Comparison of ENCODE assay signal across 8 cellular contexts in the genomic region with DNA sequence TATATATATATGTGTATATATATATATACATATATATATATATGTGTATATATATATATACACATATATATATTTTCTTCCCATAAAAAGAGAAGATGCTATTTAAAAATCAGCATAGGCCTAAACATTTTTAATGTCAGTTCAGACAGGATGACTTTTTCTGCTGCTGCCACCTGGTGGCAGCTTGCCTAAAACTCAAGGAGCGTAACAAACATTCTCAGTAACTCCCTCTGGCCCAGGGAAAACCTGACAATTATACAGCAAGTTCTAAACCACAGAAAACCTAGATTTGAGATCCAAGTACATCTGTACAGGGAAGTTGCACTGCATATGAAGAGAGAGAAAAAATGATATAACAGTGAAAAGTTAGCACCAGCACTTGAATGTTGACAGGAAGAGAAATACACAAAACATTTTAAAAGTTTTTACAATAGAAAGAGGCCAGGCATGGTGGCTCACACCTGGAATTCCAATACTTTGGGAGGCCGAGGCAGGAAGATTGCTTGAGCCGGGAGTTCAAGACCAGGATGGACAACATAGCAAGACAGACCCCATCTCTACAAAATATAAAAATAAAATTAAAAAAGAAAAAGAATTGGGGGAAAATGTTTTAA. TPM values are rescaled to one million over a fixed set of nuclear protein-coding genes. Genes with fewer than 3 reads are reported as not detected.
DNase-seq lines count a peak whose midpoint lies in the region; ATAC-seq, FAIRE-seq and TF ChIP-seq lines count a peak whose summit lies in the region.

No MANE protein-coding gene starts in this region.

- H2AFZ ChIP-seq in HCT116 (ENCODE audit: low read depth, low read length, poor library complexity, severe bottlenecking): no peak overlapping the region

- peak; percentile 63 to 71 (median 66) for TF ChIP-seq CTCF in HCT116 (IDR thresholded peaks at IDR 0.05 in 2 of 3, conservative IDR thresholded peaks at IDR 0.05 in 1 of 3; ENCODE audit: borderline replicate concordance in 1 of 3, insufficient read depth in 1 of 3, low read depth in 2 of 3, low read length in 2 of 3)
- TF ChIP-seq CTCF in epithelial cell of proximal tubule (conservative IDR thresholded peaks at IDR 0.05; ENCODE audit: low read depth, low read length): peak; percentile 74

- peak; percentile 79 for ATAC-seq in HCT116
- no peak for ATAC-seq in naive thymus-derived CD8-positive, alpha-beta T cell
- ATAC-seq in GM21529 (IDR thresholded peaks at IDR 0.05; ENCODE audit: unreplicated experiment): no peak

- H3K79me2 ChIP-seq in HCT116 (ENCODE audit: insufficient read depth, low read length): no peaks in the 10 kb centered on the region

- peaks cover 64% of the 10 kb centered on the region for H3K27me3 ChIP-seq in HCT116 (ENCODE audit: insufficient read depth, low read length)

- H3K4me1 Mint-ChIP-seq in activated CD4-positive, alpha-beta T cell treated with anti-CD3 and anti-CD28 coated beads, Interleukin-2, amount 10 ng/mL, durations not matched to agents 7 days and 5 days: no peaks in the 10 kb centered on the region
- H3K4me1 Mint-ChIP-seq in naive thymus-derived CD8-positive, alpha-beta T cell: no peaks in the 10 kb centered on the region

- no peaks in the 10 kb centered on the region for H3K4me1 ChIP-seq in HCT116 (ENCODE audit: control insufficient read depth in 1 of 2, insufficient read depth in 2 of 2, low read length in 2 of 2)

- BruUV-seq in HCT116 (replicated peaks; lab: Mats Ljungman, UMichigan): no TSS peak

- H3K27me3 Mint-ChIP-seq in activated CD4-positive, alpha-beta T cell treated with anti-CD3 and anti-CD28 coated beads, Interleukin-2, amount 10 ng/mL, durations not matched to agents 7 days and 5 days: peaks cover 18% of the 10 kb centered on the region
- H3K27me3 Mint-ChIP-seq in naive thymus-derived CD8-positive, alpha-beta T cell: peaks cover 12 to 34% (median 16%) of the 10 kb centered on the region in 5 donors

- no peaks in the 10 kb centered on the region for H3K9me3 ChIP-seq in HCT116 (ENCODE audit: control insufficient read depth in 1 of 2, insufficient read depth in 1 of 2, low read depth in 1 of 2, low read length in 2 of 2)

- intact Hi-C loops in HCT116 (cut with micrococcal nuclease): loop anchor here (1.0 to 5.0 kb wide), 2 partner anchors 171 to 514 kb away; no protein-coding TSS in a partner anchor

- H4K20me1 ChIP-seq in HCT116 (ENCODE audit: insufficient read depth): no peaks in the 10 kb centered on the region

- no peaks in the 10 kb centered on the region for H3K36me3 Mint-ChIP-seq in activated CD4-positive, alpha-beta T cell treated with anti-CD3 and anti-CD28 coated beads, Interleukin-2, amount 10 ng/mL, durations not matched to agents 7 days and 5 days (ENCODE audit: low read depth)
- H3K36me3 Mint-ChIP-seq in naive thymus-derived CD8-positive, alpha-beta T cell: no peaks in the 10 kb centered on the region

- no peak overlapping the region for H3K27ac Mint-ChIP-seq in activated CD4-positive, alpha-beta T cell treated with anti-CD3 and anti-CD28 coated beads, Interleukin-2, amount 10 ng/mL, durations not matched to agents 7 days and 5 days
- H3K27ac Mint-ChIP-seq in naive thymus-derived CD8-positive, alpha-beta T cell: peak overlapping the region in 1 of 10 donors; percentile 16

- no peak overlapping the region for H3K4me3 ChIP-seq in HCT116 (replicated peaks in 1 of 2; ENCODE audit: low read depth in 1 of 2, low read length in 2 of 2)
- no peak overlapping the region for H3K4me3 ChIP-seq in epithelial cell of proximal tubule (ENCODE audit: low read depth, low read length)

- H3K9me3 Mint-ChIP-seq in activated CD4-positive, alpha-beta T cell treated with anti-CD3 and anti-CD28 coated beads, Interleukin-2, amount 10 ng/mL, durations not matched to agents 7 days and 5 days: no peaks in the 10 kb centered on the region
- H3K9me3 Mint-ChIP-seq in naive thymus-derived CD8-positive, alpha-beta T cell: no peaks in the 10 kb centered on the region

- H3K36me3 ChIP-seq in HCT116 (ENCODE audit: control insufficient read depth in 1 of 2, insufficient read depth in 2 of 2, low read length in 2 of 2): no peaks in the 10 kb centered on the region

- no peak overlapping the region for H3K9ac ChIP-seq in HCT116 (ENCODE audit: low read length)

- RAD21 ChIA-PET in HCT116 (lab: Charles Lee; ENCODE audit: low non-redundant PET in 1 of 2, low total read pairs in 2 of 2, uncharacterized antibody in 2 of 2, unreplicated experiment in 2 of 2): no interaction called here

- H3K9me2 ChIP-seq in HCT116 (ENCODE audit: insufficient read depth): no peaks in the 10 kb centered on the region

- TF ChIP-seq POLR2A in HCT116 (IDR thresholded peaks at IDR 0.05; ENCODE audit: borderline replicate concordance, extremely low read depth, insufficient read depth, insufficient read length): no peak

- CTCF ChIA-PET in HCT116 (lab: Charles Lee): interaction anchor here (1.0 to 2.9 kb wide), 2 partner anchors 34 to 170 kb away, joined by 3 to 14 read pairs; no protein-coding TSS in a partner anchor
- CTCF ChIA-PET in activated CD4-positive, alpha-beta T cell treated with anti-CD3 and anti-CD28 coated beads, Interleukin-2, amount 10 ng/mL, durations not matched to agents 7 days and 5 days (lab: Charles Lee): interaction anchor here (0.9 kb wide), 1 partner anchor 185 kb away, joined by 4 read pairs; no protein-coding TSS in a partner anchor

- H3K4me3 Mint-ChIP-seq in activated CD4-positive, alpha-beta T cell treated with anti-CD3 and anti-CD28 coated beads, Interleukin-2, amount 10 ng/mL, durations not matched to agents 7 days and 5 days: no peak overlapping the region
- no peak overlapping the region for H3K4me3 Mint-ChIP-seq in naive thymus-derived CD8-positive, alpha-beta T cell

- no peak overlapping the region for H3K27ac ChIP-seq in HCT116 (ENCODE audit: low read depth, low read length)

- POLR2A ChIA-PET in HCT116 (lab: Charles Lee): no interaction called here
- POLR2A ChIA-PET in activated CD4-positive, alpha-beta T cell treated with anti-CD3 and anti-CD28 coated beads, Interleukin-2, amount 10 ng/mL, durations not matched to agents 7 days and 5 days (lab: Charles Lee): no interaction called here
- POLR2A ChIA-PET in naive thymus-derived CD8-positive, alpha-beta T cell (lab: Charles Lee): no interaction called here

- TF ChIP-seq RAD21 in HCT116 (IDR thresholded peaks at IDR 0.05; ENCODE audit: low read depth): peak; percentile 63

- DNase-seq in DMS114 treated with DMSO at 0.1 percent for 48 hours (lab: John Stamatoyannopoulos, UW; ENCODE audit: unreplicated experiment) (peak; percentile 24), HCT116 (ENCODE audit: low read depth, low spot score) (peak; percentile 44), NCI-H226 (peak; percentile 6), epithelial cell of proximal tubule (ENCODE audit: low read depth) (no peak), urothelium cell line (ENCODE audit: low spot score) (peak; percentile 35)
- DNase-seq in activated CD4-positive, alpha-beta T cell treated with anti-CD3 and anti-CD28 coated beads, Interleukin-2, amount 10 ng/mL, durations not matched to agents 7 days and 5 days: peak; percentile 56
- DNase-seq in naive thymus-derived CD8-positive, alpha-beta T cell: peak in 8 of 10 donors; percentile 3 to 39 (median 22)

- no peak overlapping the region for H3K4me2 ChIP-seq in HCT116 (ENCODE audit: low read length)

- FAIRE-seq in urothelium cell line (lab: Jason Lieb, UNC): no peak

TF ChIP-seq in HCT116, 20 proteins besides CTCF, POLR2A, EP300 and RAD21:
- TF ChIP-seq TCF7L2 (IDR thresholded peaks at IDR 0.05; ENCODE audit: borderline replicate concordance, extremely low read depth, insufficient read depth, insufficient read length) (no peak), SP1 (IDR thresholded peaks at IDR 0.05; ENCODE audit: low read depth) (no peak), CBX3 (IDR thresholded peaks at IDR 0.05; ENCODE audit: low read depth) (no peak), CEBPB (IDR thresholded peaks at IDR 0.05; ENCODE audit: low read depth) (no peak), ELF1 (IDR thresholded peaks at IDR 0.05; ENCODE audit: borderline replicate concordance, low read depth) (no peak)

RNA-seq across cellular contexts. Expression of gene OR8A1, which starts 16.6 kb away (rescaled TPM):
- total RNA-seq in HCT116 (2021; ENCODE audit: unreplicated experiment) (not detected), epithelial cell of proximal tubule (not detected in 2 replicates)
- polyA plus RNA-seq in HCT116 (2012): not detected in 2 replicates
- not detected for total RNA-seq in activated CD4-positive, alpha-beta T cell treated with anti-CD3 and anti-CD28 coated beads, Interleukin-2, amount 10 ng/mL, durations not matched to agents 7 days and 5 days
- not detected for total RNA-seq in naive thymus-derived CD8-positive, alpha-beta T cell
- polyA plus RNA-seq in naive thymus-derived CD8-positive, alpha-beta T cell: not detected

RNA-seq across cellular contexts. Expression of gene PANX3, which starts 24.9 kb away (rescaled TPM):
- total RNA-seq in HCT116 (2021; ENCODE audit: unreplicated experiment): not detected
- polyA plus RNA-seq in HCT116 (2012): not detected in 2 replicates
- total RNA-seq in activated CD4-positive, alpha-beta T cell treated with anti-CD3 and anti-CD28 coated beads, Interleukin-2, amount 10 ng/mL, durations not matched to agents 7 days and 5 days: not detected
- total RNA-seq in epithelial cell of proximal tubule: not detected in 2 replicates
- not detected for total RNA-seq in naive thymus-derived CD8-positive, alpha-beta T cell
- polyA plus RNA-seq in naive thymus-derived CD8-positive, alpha-beta T cell: not detected

RNA-seq across cellular contexts. Expression of gene TBRG1, which starts 36.3 kb away (rescaled TPM):
- total RNA-seq in HCT116 (2021; ENCODE audit: unreplicated experiment) (29.6 TPM), epithelial cell of proximal tubule (12.6 and 25.3 TPM in 2 replicates)
- polyA plus RNA-seq in HCT116 (2012): 18.8 and 23.3 TPM in 2 replicates
- total RNA-seq in activated CD4-positive, alpha-beta T cell treated with anti-CD3 and anti-CD28 coated beads, Interleukin-2, amount 10 ng/mL, durations not matched to agents 7 days and 5 days: 10 to 100 TPM; 39.6 to 47.4 TPM
- 10 to 100 TPM; 73.8 to 76.6 TPM for total RNA-seq in naive thymus-derived CD8-positive, alpha-beta T cell
- 10 to 100 TPM; 34.9 to 37.7 (median 35.8) TPM for polyA plus RNA-seq in naive thymus-derived CD8-positive, alpha-beta T cell

RNA-seq across cellular contexts. Expression of gene OR8B12, which starts 42.9 kb away (rescaled TPM):
- total RNA-seq in HCT116 (2021; ENCODE audit: unreplicated experiment) (not detected), epithelial cell of proximal tubule (not detected in 2 replicates)
- polyA plus RNA-seq in HCT116 (2012): not detected in 2 replicates
- total RNA-seq in activated CD4-positive, alpha-beta T cell treated with anti-CD3 and anti-CD28 coated beads, Interleukin-2, amount 10 ng/mL, durations not matched to agents 7 days and 5 days: not detected
- not detected for total RNA-seq in naive thymus-derived CD8-positive, alpha-beta T cell
- not detected for polyA plus RNA-seq in naive thymus-derived CD8-positive, alpha-beta T cell
